ENCODE assay signal across 8 cellular contexts in genomic region chr3:129249284-129250065, GRCh38. TPM values are rescaled to one million over a fixed set of nuclear protein-coding genes. Genes with fewer than 3 reads are reported as not detected.
DNase-seq lines count a peak whose midpoint lies in the region; ATAC-seq and TF ChIP-seq lines count a peak whose summit lies in the region.

A gene with protein sequence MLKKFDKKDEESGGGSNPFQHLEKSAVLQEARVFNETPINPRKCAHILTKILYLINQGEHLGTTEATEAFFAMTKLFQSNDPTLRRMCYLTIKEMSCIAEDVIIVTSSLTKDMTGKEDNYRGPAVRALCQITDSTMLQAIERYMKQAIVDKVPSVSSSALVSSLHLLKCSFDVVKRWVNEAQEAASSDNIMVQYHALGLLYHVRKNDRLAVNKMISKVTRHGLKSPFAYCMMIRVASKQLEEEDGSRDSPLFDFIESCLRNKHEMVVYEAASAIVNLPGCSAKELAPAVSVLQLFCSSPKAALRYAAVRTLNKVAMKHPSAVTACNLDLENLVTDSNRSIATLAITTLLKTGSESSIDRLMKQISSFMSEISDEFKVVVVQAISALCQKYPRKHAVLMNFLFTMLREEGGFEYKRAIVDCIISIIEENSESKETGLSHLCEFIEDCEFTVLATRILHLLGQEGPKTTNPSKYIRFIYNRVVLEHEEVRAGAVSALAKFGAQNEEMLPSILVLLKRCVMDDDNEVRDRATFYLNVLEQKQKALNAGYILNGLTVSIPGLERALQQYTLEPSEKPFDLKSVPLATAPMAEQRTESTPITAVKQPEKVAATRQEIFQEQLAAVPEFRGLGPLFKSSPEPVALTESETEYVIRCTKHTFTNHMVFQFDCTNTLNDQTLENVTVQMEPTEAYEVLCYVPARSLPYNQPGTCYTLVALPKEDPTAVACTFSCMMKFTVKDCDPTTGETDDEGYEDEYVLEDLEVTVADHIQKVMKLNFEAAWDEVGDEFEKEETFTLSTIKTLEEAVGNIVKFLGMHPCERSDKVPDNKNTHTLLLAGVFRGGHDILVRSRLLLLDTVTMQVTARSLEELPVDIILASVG (plus strand): TSS chr3:129249606. CDS start chr3:129249710, 104 bp downstream.

- peak within 1 kb of the TSS; percentile 96 for H3K9ac ChIP-seq in mucosa of stomach (ENCODE audit: low read length)

- H3K9me3 ChIP-seq in KOPT-K1 (ENCODE audit: insufficient read depth, low read length, poor library complexity, severe bottlenecking), result no peaks in the 10 kb centered on the region
- no peaks in the 10 kb centered on the region for H3K9me3 ChIP-seq in Panc1 (ENCODE audit: control insufficient read depth, insufficient read depth, low read depth, low read length)
- H3K9me3 ChIP-seq in mucosa of stomach (ENCODE audit: control insufficient read depth, low read length), result no peaks in the 10 kb centered on the region

- peak; percentile 99 for TF ChIP-seq POLR2A in erythroblast (IDR thresholded peaks at IDR 0.05; ENCODE audit: low read length)

- no peak for TF ChIP-seq CTCF in Panc1 (IDR thresholded peaks at IDR 0.05)

- CTCF ChIA-PET in Panc1 (lab: Charles Lee), result interaction anchor here (0.6 to 0.7 kb wide), 2 partner anchors 69 to 88 kb away, joined by 4 to 13 read pairs; no protein-coding TSS in a partner anchor

- H3K9me3 Mint-ChIP-seq in activated T-cell treated with anti-CD3 and anti-CD28 coated beads, Interleukin-2, amount 50 U/mL, for 24 hours, result no peaks in the 10 kb centered on the region

- H3K27me3 Mint-ChIP-seq in activated T-cell treated with anti-CD3 and anti-CD28 coated beads, Interleukin-2, amount 50 U/mL, for 24 hours, result no peaks in the 10 kb centered on the region

- no peaks in the 10 kb centered on the region for H3K27me3 ChIP-seq in Panc1 (ENCODE audit: control insufficient read depth, insufficient read depth, low read length)
- no peaks in the 10 kb centered on the region for H3K27me3 ChIP-seq in mucosa of stomach (ENCODE audit: control insufficient read depth, insufficient read depth, low read length)

- in situ Hi-C loops in Panc1 (cut with HindIII; ENCODE audit: low pct_unique_long_range_greater_than_20kb, low sequenced_read_pairs), result no loop called here

- BruUV-seq in Panc1 (replicated peaks; lab: Mats Ljungman, UMichigan), result no TSS peak

- H3K4me1 ChIP-seq in Panc1 (ENCODE audit: control insufficient read depth, insufficient read depth, low read length), result peaks cover 26% of the 10 kb centered on the region
- peaks cover 15% of the 10 kb centered on the region for H3K4me1 ChIP-seq in mucosa of stomach (ENCODE audit: control insufficient read depth, insufficient read depth, low read length)

- POLR2A ChIA-PET in Panc1 (lab: Charles Lee), result interaction anchor here (0.5 to 1.1 kb wide), 7 partner anchors 16 to 127 kb away, joined by 3 to 7 read pairs (median 4); a partner anchor contains a TSS

- H3K36me3 Mint-ChIP-seq in activated T-cell treated with anti-CD3 and anti-CD28 coated beads, Interleukin-2, amount 50 U/mL, for 24 hours (ENCODE audit: low read depth), result peaks cover 50% of the 10 kb centered on the region

- H3K4me3 Mint-ChIP-seq in activated T-cell treated with anti-CD3 and anti-CD28 coated beads, Interleukin-2, amount 50 U/mL, for 24 hours, result peak within 1 kb of the TSS; percentile 96

- peak within 1 kb of the TSS; percentile 89 for H3K27ac ChIP-seq in KOPT-K1 (ENCODE audit: low read depth, low read length, poor library complexity, severe bottlenecking)
- H3K27ac ChIP-seq in Panc1 (ENCODE audit: low read length), result peak within 1 kb of the TSS; percentile 94

- H3K4me3 ChIP-seq in Panc1 (ENCODE audit: low read depth in 2 of 2, low read length in 2 of 2) (peak within 1 kb of the TSS; percentile 72 to 92), mucosa of stomach (ENCODE audit: low read length) (peak within 1 kb of the TSS; percentile 87)

- H3K27ac Mint-ChIP-seq in activated T-cell treated with anti-CD3 and anti-CD28 coated beads, Interleukin-2, amount 50 U/mL, for 24 hours, result peak within 1 kb of the TSS; percentile 97

- intact Hi-C loops in Panc1 (cut with micrococcal nuclease; ENCODE audit: unreplicated experiment), result loop anchor here (5.0 to 10.0 kb wide), 3 partner anchors 67 to 277 kb away; partner anchors contain the start of gene CNBP

- peaks cover 48% of the 10 kb centered on the region for H3K4me1 Mint-ChIP-seq in activated T-cell treated with anti-CD3 and anti-CD28 coated beads, Interleukin-2, amount 50 U/mL, for 24 hours (ENCODE audit: low read depth)

- ATAC-seq in GM21737 (IDR thresholded peaks at IDR 0.05; ENCODE audit: unreplicated experiment) (peak; percentile 69), Panc1 (peak; percentile 93)

- peaks cover 32% of the 10 kb centered on the region for H3K36me3 ChIP-seq in KOPT-K1 (ENCODE audit: insufficient read depth, low read length)
- peaks cover 7% of the 10 kb centered on the region for H3K36me3 ChIP-seq in Panc1 (ENCODE audit: control insufficient read depth, insufficient read depth, low read length)
- H3K36me3 ChIP-seq in mucosa of stomach (ENCODE audit: control insufficient read depth, insufficient read depth, low read length), result peaks cover 14% of the 10 kb centered on the region

- DNase-seq in DMS53 (lab: John Stamatoyannopoulos, UW) (peak; percentile 87), Panc1 (ENCODE audit: low read depth, low spot score) (peak; percentile 74), erythroblast (lab: John Stamatoyannopoulos, UW) (peak; percentile 92 to 96)
- peak; percentile 93 for DNase-seq in activated T-cell treated with anti-CD3 and anti-CD28 coated beads, Interleukin-2, amount 50 U/mL, for 24 hours
- DNase-seq in stimulated activated CD8-positive, alpha-beta memory T cell treated with anti-CD3 and anti-CD28 coated beads, Interleukin-4, amount 100 ng/mL, for 48 hours, result peak; percentile 89

RNA-seq across cellular contexts. Expression of the gene that starts here (rescaled TPM):
- total RNA-seq in Panc1 (2021; ENCODE audit: unreplicated experiment), result 225 TPM
- 216 TPM for polyA plus RNA-seq in Panc1 (2012; ENCODE audit: insufficient read length)

Comparison
In these comparisons a context has a peak if more than half of its experiments do, and no peak if none do; other contexts are left out.
1. Peak in every context shown above with its lines: DNase-seq, ATAC-seq, H3K4me3 ChIP-seq and H3K27ac ChIP-seq.